Comparison of ENCODE assay signal across 17 cellular contexts in the genomic region with DNA sequence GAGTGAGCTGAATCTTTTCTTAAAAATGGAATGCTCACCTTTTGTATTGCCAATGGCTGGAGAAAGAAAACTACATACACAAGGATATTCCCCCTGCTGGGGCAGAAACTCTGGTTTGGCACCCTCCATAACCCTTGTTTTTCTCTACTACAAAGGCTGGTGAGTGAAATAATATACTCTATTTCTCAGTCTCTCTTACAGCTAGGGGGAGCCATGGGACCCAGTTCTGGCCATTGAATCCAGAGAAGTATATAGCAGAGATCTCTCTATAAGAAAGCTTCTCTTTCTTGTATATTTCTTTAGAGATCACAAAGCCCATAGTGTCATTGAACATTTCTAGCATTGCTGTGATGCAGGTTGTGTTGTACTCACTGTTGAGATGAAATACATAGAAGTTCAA. TPM values are rescaled to one million over a fixed set of nuclear protein-coding genes. Genes with fewer than 3 reads are reported as not detected.
DNase-seq lines count a peak whose midpoint lies in the region; ATAC-seq and TF ChIP-seq lines count a peak whose summit lies in the region.
"Had no signal": no experiment of that assay in that cellular context is flagged by ENCODE, and none has a peak within 500 bp of the region (broad histone marks: within the 10 kb centered on the region; RNA-seq: fewer than 3 reads in every experiment).

No MANE protein-coding gene starts in this region.

- peak; percentile 17 for TF ChIP-seq CTCF in GM12864 (IDR thresholded peaks at IDR 0.05; ENCODE audit: low read depth, low read length, missing control alignments)
- peak; percentile 53 for TF ChIP-seq CTCF in KMS-11 (conservative IDR thresholded peaks at IDR 0.05; ENCODE audit: low read depth, low read length)
- peak; percentile 29 for TF ChIP-seq CTCF in liver (IDR thresholded peaks at IDR 0.05; ENCODE audit: low read depth, low read length, missing input control)
- no peak for TF ChIP-seq CTCF in hepatocyte (IDR thresholded peaks at IDR 0.05; ENCODE audit: poor library complexity)

- H3K4me3 ChIP-seq in GM12864 (ENCODE audit: low read depth, low read length), result no peak overlapping the region
- no peak overlapping the region for H3K4me3 ChIP-seq in KMS-11 (IDR thresholded peaks at IDR 0.05; ENCODE audit: insufficient read depth, low read depth, low read length)
- H3K4me3 ChIP-seq in adipocyte (ENCODE audit: low read length), result no peak overlapping the region
- H3K4me3 ChIP-seq in liver (ENCODE audit: low read depth in 1 of 3, low read length in 3 of 3), result no peak overlapping the region
- no peak overlapping the region for H3K4me3 ChIP-seq in hepatocyte
- H3K4me3 ChIP-seq: heart right ventricle, thoracic aorta had no signal

- H3K9ac ChIP-seq in KMS-11 (no peak overlapping the region), adipocyte (ENCODE audit: low read length) (no peak overlapping the region), liver (ENCODE audit: low read depth in 1 of 2, low read length in 2 of 2) (no peak overlapping the region)

- no peak overlapping the region for H2AFZ ChIP-seq in KMS-11 (ENCODE audit: low read depth)
- H2AFZ ChIP-seq in hepatocyte, result no peak overlapping the region

- no peak for DNase-seq in GM12864 (ENCODE audit: low read depth)
- peak; percentile 4 for DNase-seq in adipocyte (ENCODE audit: low read depth)
- no peak for DNase-seq in DMS79 (lab: John Stamatoyannopoulos, UW)
- no peak for DNase-seq in hepatocyte (ENCODE audit: low spot score)
- DNase-seq: activated CD4-positive, CD25-positive, alpha-beta regulatory T cell treated with anti-CD3 and anti-CD28 coated beads, Interleukin-2, amount 50 U/mL, for 72 hours; activated T-cell treated with anti-CD3 and anti-CD28 coated beads, Interleukin-2, amount 50 U/mL, for 4 hours; effector CD8-positive, alpha-beta T cell; heart right ventricle; NCI-H1105 treated with DMSO at 0.1 percent for 48 hours; NCI-H510A had no signal

- no peak overlapping the region for H3K27ac ChIP-seq in KMS-11
- H3K27ac ChIP-seq in liver (ENCODE audit: low read depth in 1 of 2, low read length in 2 of 2), result no peak overlapping the region
- no peak overlapping the region for H3K27ac ChIP-seq in hepatocyte
- H3K27ac ChIP-seq: heart right ventricle, thoracic aorta had no signal

- H3K27me3 ChIP-seq in KMS-11 (ENCODE audit: insufficient read depth, low read depth), result no peaks in the 10 kb centered on the region
- H3K27me3 ChIP-seq in adipocyte (replicated peaks; ENCODE audit: control insufficient read depth, insufficient read depth, low read length), result no peaks in the 10 kb centered on the region
- H3K27me3 ChIP-seq in liver (ENCODE audit: control insufficient read depth in 4 of 4, insufficient read depth in 4 of 4, low read length in 3 of 4), result no peaks in the 10 kb centered on the region
- H3K27me3 ChIP-seq in hepatocyte, result no peaks in the 10 kb centered on the region
- H3K27me3 ChIP-seq: heart right ventricle had no signal

- H3K4me1 ChIP-seq in KMS-11 (ENCODE audit: low read depth, poor library complexity, severe bottlenecking), result no peaks in the 10 kb centered on the region
- no peaks in the 10 kb centered on the region for H3K4me1 ChIP-seq in adipocyte (ENCODE audit: control insufficient read depth, insufficient read depth, low read length)
- H3K4me1 ChIP-seq in liver (ENCODE audit: control insufficient read depth in 4 of 4, insufficient read depth in 4 of 4, low read length in 3 of 4), result no peaks in the 10 kb centered on the region
- no peaks in the 10 kb centered on the region for H3K4me1 ChIP-seq in hepatocyte (ENCODE audit: insufficient read depth)

- H3K9me3 ChIP-seq in adipocyte (ENCODE audit: control insufficient read depth, low read length), result peaks cover 10% of the 10 kb centered on the region
- H3K9me3 ChIP-seq in liver (ENCODE audit: control insufficient read depth in 4 of 4, low read length in 3 of 4), result peaks cover 0 to 2% (median 0%) of the 10 kb centered on the region in 4 donors
- H3K9me3 ChIP-seq in hepatocyte (ENCODE audit: low read depth), result no peaks in the 10 kb centered on the region
- H3K9me3 ChIP-seq: heart right ventricle, thoracic aorta had no signal

- peak; percentile 61 to 62 for TF ChIP-seq RAD21 in liver (IDR thresholded peaks at IDR 0.05)

- H3K9me2 ChIP-seq in hepatocyte (replicated peaks; ENCODE audit: insufficient read depth), result no peaks in the 10 kb centered on the region

- no peaks in the 10 kb centered on the region for H3K79me2 ChIP-seq in KMS-11 (ENCODE audit: insufficient read depth, low read depth)
- H3K79me2 ChIP-seq in hepatocyte, result no peaks in the 10 kb centered on the region

- no peak overlapping the region for H3K4me2 ChIP-seq in KMS-11
- H3K4me2 ChIP-seq in hepatocyte, result no peak overlapping the region

- H3K36me3 ChIP-seq in KMS-11 (ENCODE audit: insufficient read depth) (no peaks in the 10 kb centered on the region), adipocyte (ENCODE audit: control insufficient read depth, insufficient read depth, low read length, severe bottlenecking) (no peaks in the 10 kb centered on the region), liver (ENCODE audit: control insufficient read depth in 4 of 4, insufficient read depth in 3 of 4, low read depth in 1 of 4, low read length in 3 of 4) (no peaks in the 10 kb centered on the region), hepatocyte (replicated peaks; ENCODE audit: insufficient read depth, low read depth) (no peaks in the 10 kb centered on the region)
- H3K36me3 ChIP-seq: thoracic aorta had no signal

- H4K20me1 ChIP-seq in KMS-11 (ENCODE audit: insufficient read depth) (no peaks in the 10 kb centered on the region), hepatocyte (ENCODE audit: insufficient read depth, poor library complexity, severe bottlenecking) (no peaks in the 10 kb centered on the region)

- ATAC-seq in HG03025 (IDR thresholded peaks at IDR 0.05; ENCODE audit: low FRiP score, unreplicated experiment), result no peak
- ATAC-seq in HG03196 (IDR thresholded peaks at IDR 0.05; ENCODE audit: unreplicated experiment), result no peak
- ATAC-seq: activated T-cell treated with anti-CD3 and anti-CD28 coated beads, Interleukin-2, amount 50 U/mL, for 4 hours; heart right ventricle had no signal

TF ChIP-seq in liver, 16 proteins besides CTCF, POLR2A, EP300 and RAD21:
- TF ChIP-seq HNF4A (conservative IDR thresholded peaks at IDR 0.05) (no peak), JUND (IDR thresholded peaks at IDR 0.05) (no peak), TAF1 (conservative IDR thresholded peaks at IDR 0.05) (no peak), FOXA2 (IDR thresholded peaks at IDR 0.05) (no peak), MAX (IDR thresholded peaks at IDR 0.05) (no peak), HNF4G (IDR thresholded peaks at IDR 0.05) (no peak), NR2F2 (IDR thresholded peaks at IDR 0.05) (no peak), REST (IDR thresholded peaks at IDR 0.05) (no peak)

RNA-seq across cellular contexts. Expression of gene SMPX, which starts 49.8 kb away (rescaled TPM):
- total RNA-seq in liver (under 1 TPM in 1 of 2 donors, not detected in 1; 0.09 TPM), hepatocyte (0.64 and 1.4 TPM in 2 replicates)
- polyA plus RNA-seq in liver (under 1 TPM in 1 of 2 donors, not detected in 1; 0.10 TPM), hepatocyte (3.0 and 4.1 TPM in 2 replicates)
- total RNA-seq: activated T-cell treated with anti-CD3 and anti-CD28 coated beads, Interleukin-2, amount 50 U/mL, for 4 hours; HT1080; lower leg skin had no signal

RNA-seq across cellular contexts. Expression of gene KLHL34, which starts 50.0 kb away (rescaled TPM):
- under 1 TPM in 1 of 2 donors, not detected in 1; 0.14 TPM for total RNA-seq in liver
- polyA plus RNA-seq in liver, result under 1 TPM; 0.02 to 0.04 TPM
- not detected in 2 replicates for total RNA-seq in hepatocyte
- not detected in 2 replicates for polyA plus RNA-seq in hepatocyte
- total RNA-seq: HT1080, thoracic aorta had no signal
